9 cellular contexts compared by ENCODE assay signal in the genomic region with DNA sequence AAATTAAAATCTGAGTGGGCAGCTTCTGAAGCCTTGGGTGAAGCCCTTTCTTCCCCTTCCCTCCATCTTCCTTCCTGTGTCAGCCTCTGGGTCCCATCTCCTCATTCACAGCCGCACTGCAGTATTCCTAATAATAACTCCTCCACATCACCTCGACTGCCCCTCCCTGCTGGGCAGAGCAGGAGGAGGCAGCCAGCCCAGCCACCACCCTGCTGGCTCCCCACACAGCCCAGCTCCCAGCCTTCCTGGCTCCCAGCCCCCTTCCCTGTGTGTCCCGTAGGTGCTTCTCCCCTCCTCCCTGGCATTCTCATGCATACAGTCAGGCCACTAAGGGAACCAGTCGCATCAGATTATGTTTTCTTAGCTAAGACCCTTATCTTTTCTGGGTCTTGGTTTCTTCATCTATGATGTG. TPM values are rescaled to one million over a fixed set of nuclear protein-coding genes. Genes with fewer than 3 reads are reported as not detected.
DNase-seq lines count a peak whose midpoint lies in the region; ATAC-seq and TF ChIP-seq lines count a peak whose summit lies in the region.
"Had no signal": no experiment of that assay in that cellular context is flagged by ENCODE, and none has a peak within 500 bp of the region (broad histone marks: within the 10 kb centered on the region; RNA-seq: fewer than 3 reads in every experiment).

No MANE protein-coding gene starts in this region.

- H4K20me1 ChIP-seq in DND-41 (ENCODE audit: insufficient read depth, low read length): peaks cover 62% of the 10 kb centered on the region

- peaks cover 77% of the 10 kb centered on the region for H3K36me3 ChIP-seq in DND-41 (ENCODE audit: insufficient read depth, low read length)

- peaks cover 44% of the 10 kb centered on the region for H3K4me1 ChIP-seq in DND-41 (ENCODE audit: insufficient read depth, low read length)

- intact Hi-C loops in Right ventricle myocardium superior (cut with DNase I): no loop called here

- ATAC-seq in DND-41 (ENCODE audit: insufficient read depth, low read depth): no peak
- ATAC-seq in Right ventricle myocardium superior (ENCODE audit: poor library complexity): peak; percentile 57
- ATAC-seq in HG03565 (IDR thresholded peaks at IDR 0.05; ENCODE audit: unreplicated experiment): no peak

- H3K9ac ChIP-seq in DND-41 (ENCODE audit: low read depth, low read length): no peak overlapping the region

- peak overlapping the region; percentile 46; the same call in 1 of the 2 replicates for H3K4me2 ChIP-seq in DND-41 (ENCODE audit: insufficient read depth, low read length)

- no peak for TF ChIP-seq CTCF in DND-41 (IDR thresholded peaks at IDR 0.05; ENCODE audit: borderline replicate concordance, extremely low read depth, low read length, poor library complexity, severe bottlenecking)
- no peak for TF ChIP-seq CTCF in VCaP (conservative IDR thresholded peaks at IDR 0.05)

- H3K4me3 ChIP-seq in DND-41 (ENCODE audit: low read depth in 1 of 2, low read length in 2 of 2) (no peak overlapping the region), skeletal muscle cell (ENCODE audit: low read depth, low read length) (peak overlapping the region; percentile 21)

- no peak for DNase-seq in DND-41
- DNase-seq in Right ventricle myocardium superior: peak; percentile 83
- no peak for DNase-seq in skeletal muscle cell (ENCODE audit: low read depth)
- DNase-seq in GOT3 (lab: John Stamatoyannopoulos, UW): no peak
- no peak for DNase-seq in NCI-H1436 (lab: John Stamatoyannopoulos, UW)
- no peak for DNase-seq in germinal center (ENCODE audit: low spot score)
- DNase-seq: NCI-H510A treated with DMSO at 0.1 percent for 48 hours had no signal

- no peaks in the 10 kb centered on the region for H3K27me3 ChIP-seq in DND-41 (ENCODE audit: insufficient read depth, low read length, poor library complexity)

- no peak overlapping the region for H2AFZ ChIP-seq in DND-41 (ENCODE audit: low read depth, low read length)

- H3K27ac ChIP-seq in DND-41 (ENCODE audit: low read length): no peak overlapping the region
- H3K27ac ChIP-seq in VCaP: peak overlapping the region; percentile 47; the same call in 1 of the 2 replicates

- no peaks in the 10 kb centered on the region for H3K9me3 ChIP-seq in DND-41 (ENCODE audit: insufficient read depth, low read length, severe bottlenecking)

- peaks cover 61% of the 10 kb centered on the region for H3K79me2 ChIP-seq in DND-41 (ENCODE audit: insufficient read depth, low read length)

RNA-seq across cellular contexts. Expression of a gene that starts 3.7 kb away (rescaled TPM):
- total RNA-seq in Right ventricle myocardium superior: 14.1 TPM

RNA-seq across cellular contexts. Expression of a gene that starts 15.9 kb away (rescaled TPM):
- 14.8 TPM for total RNA-seq in Right ventricle myocardium superior

RNA-seq across cellular contexts. Expression of a gene that starts 17.8 kb away (rescaled TPM):
- total RNA-seq in Right ventricle myocardium superior: 4,109 TPM

RNA-seq across cellular contexts. Expression of a gene that starts 55.0 kb away (rescaled TPM):
- total RNA-seq in Right ventricle myocardium superior: 142 TPM

RNA-seq across cellular contexts. Expression of a gene that starts 58.2 kb away (rescaled TPM):
- 8.9 TPM for total RNA-seq in Right ventricle myocardium superior
